Comparison of ENCODE assay signal across 9 cellular contexts in genomic region chr4:14168919-14169318, GRCh38.
DNase-seq lines count a peak whose midpoint lies in the region; ATAC-seq, FAIRE-seq and TF ChIP-seq lines count a peak whose summit lies in the region.
"Had no signal": no experiment of that assay in that cellular context is flagged by ENCODE, and none has a peak within 500 bp of the region (broad histone marks: within the 10 kb centered on the region; RNA-seq: fewer than 3 reads in every experiment).

No MANE protein-coding gene starts in this region.

- no peaks in the 10 kb centered on the region for H3K27me3 ChIP-seq in CD8-positive, alpha-beta T cell (ENCODE audit: insufficient read depth, low read length)
- no peaks in the 10 kb centered on the region for H3K27me3 ChIP-seq in WERI-Rb-1 (ENCODE audit: insufficient read depth, low read depth, severe bottlenecking)
- H3K27me3 ChIP-seq: SJSA1 had no signal

- H3K4me1 ChIP-seq in CD8-positive, alpha-beta T cell (ENCODE audit: insufficient read depth, low read length), result no peaks in the 10 kb centered on the region
- H3K4me1 ChIP-seq: SJSA1 had no signal

- POLR2A ChIA-PET in CD8-positive, alpha-beta T cell (lab: Charles Lee), result no interaction called here

- no peak for TF ChIP-seq CTCF in CD8-positive, alpha-beta T cell (IDR thresholded peaks at IDR 0.05)
- no peak for TF ChIP-seq CTCF in WERI-Rb-1 (IDR thresholded peaks at IDR 0.05; ENCODE audit: low read depth, low read length)

- no peak overlapping the region for H3K4me3 ChIP-seq in CD8-positive, alpha-beta T cell (ENCODE audit: low read depth, low read length)
- no peak overlapping the region for H3K4me3 ChIP-seq in WERI-Rb-1 (ENCODE audit: low read depth, low read length)
- H3K4me3 ChIP-seq: SJSA1 had no signal

- H3K9me3 Mint-ChIP-seq in CD8-positive, alpha-beta T cell, result no peaks in the 10 kb centered on the region

- H3K36me3 Mint-ChIP-seq in CD8-positive, alpha-beta T cell, result no peaks in the 10 kb centered on the region

- H3K36me3 ChIP-seq in CD8-positive, alpha-beta T cell (ENCODE audit: insufficient read depth, low read length), result no peaks in the 10 kb centered on the region
- H3K36me3 ChIP-seq in WERI-Rb-1, result no peaks in the 10 kb centered on the region
- H3K36me3 ChIP-seq: SJSA1 had no signal

- H3K9me3 ChIP-seq in CD8-positive, alpha-beta T cell (ENCODE audit: low read length), result no peaks in the 10 kb centered on the region
- H3K9me3 ChIP-seq in WERI-Rb-1 (ENCODE audit: severe bottlenecking), result no peaks in the 10 kb centered on the region
- H3K9me3 ChIP-seq: SJSA1 had no signal

- H3K27ac Mint-ChIP-seq in CD8-positive, alpha-beta T cell, result no peak overlapping the region

- H3K4me1 Mint-ChIP-seq in CD8-positive, alpha-beta T cell (ENCODE audit: low read depth), result peaks cover 2% of the 10 kb centered on the region

- ATAC-seq in HG02610 (IDR thresholded peaks at IDR 0.05; ENCODE audit: unreplicated experiment), result peak; percentile 55
- no peak for ATAC-seq in stimulated activated naive CD8-positive, alpha-beta T cell treated with anti-CD3 and anti-CD28 coated beads, Interleukin-15, Interleukin-2, amounts not matched to agents 100 U/mL and 50 U/mL, for 24 hours
- no peak for ATAC-seq in CD8-positive, alpha-beta T cell

- CTCF ChIA-PET in CD8-positive, alpha-beta T cell (lab: Charles Lee), result interaction anchor here (0.8 to 1.2 kb wide), 2 partner anchors 9 to 11 kb away, joined by 3 read pairs; no protein-coding TSS in a partner anchor

- intact Hi-C loops in CD8-positive, alpha-beta T cell (cut with DNase I, micrococcal nuclease), result no loop called here

- FAIRE-seq in GM18507 (lab: Jason Lieb, UNC), result peak; percentile 78

- no peak overlapping the region for H3K4me3 Mint-ChIP-seq in CD8-positive, alpha-beta T cell

- H3K27ac ChIP-seq in CD8-positive, alpha-beta T cell (ENCODE audit: low read depth, low read length), result no peak overlapping the region
- no peak overlapping the region for H3K27ac ChIP-seq in WERI-Rb-1
- H3K27ac ChIP-seq: SJSA1 had no signal

- DNase-seq in GM18507 (ENCODE audit: extremely low spot score, insufficient read length, low read depth) (no peak), NCI-H2029 treated with DMSO at 0.1 percent for 48 hours (lab: John Stamatoyannopoulos, UW) (peak; percentile 25), dermis microvascular lymphatic vessel endothelial cell (ENCODE audit: low read depth in 2 of 2) (peak; percentile 44 to 95), DMS79 (lab: John Stamatoyannopoulos, UW) (no peak), WERI-Rb-1 (no peak)
- peak; percentile 13 for DNase-seq in stimulated activated naive CD8-positive, alpha-beta T cell treated with anti-CD3 and anti-CD28 coated beads, Interleukin-15, Interleukin-2, amounts not matched to agents 100 U/mL and 50 U/mL, for 24 hours
- no peak for DNase-seq in CD8-positive, alpha-beta T cell

- H3K27me3 Mint-ChIP-seq in CD8-positive, alpha-beta T cell (ENCODE audit: low read depth), result no peaks in the 10 kb centered on the region

Comparison
In these comparisons a context has a peak if more than half of its experiments do, and no peak if none do; other contexts are left out.
1. DNase-seq: peak in NCI-H2029 treated with DMSO at 0.1 percent for 48 hours (single experiment), dermis microvascular lymphatic vessel endothelial cell (2 of 2) and stimulated activated naive CD8-positive, alpha-beta T cell treated with anti-CD3 and anti-CD28 coated beads, Interleukin-15, Interleukin-2, amounts not matched to agents 100 U/mL and 50 U/mL, for 24 hours (single experiment); none in GM18507 (single experiment), CD8-positive, alpha-beta T cell (0 of 7), DMS79 (single experiment) and WERI-Rb-1 (single experiment).